8 cellular contexts compared by ENCODE assay signal in the genomic region with DNA sequence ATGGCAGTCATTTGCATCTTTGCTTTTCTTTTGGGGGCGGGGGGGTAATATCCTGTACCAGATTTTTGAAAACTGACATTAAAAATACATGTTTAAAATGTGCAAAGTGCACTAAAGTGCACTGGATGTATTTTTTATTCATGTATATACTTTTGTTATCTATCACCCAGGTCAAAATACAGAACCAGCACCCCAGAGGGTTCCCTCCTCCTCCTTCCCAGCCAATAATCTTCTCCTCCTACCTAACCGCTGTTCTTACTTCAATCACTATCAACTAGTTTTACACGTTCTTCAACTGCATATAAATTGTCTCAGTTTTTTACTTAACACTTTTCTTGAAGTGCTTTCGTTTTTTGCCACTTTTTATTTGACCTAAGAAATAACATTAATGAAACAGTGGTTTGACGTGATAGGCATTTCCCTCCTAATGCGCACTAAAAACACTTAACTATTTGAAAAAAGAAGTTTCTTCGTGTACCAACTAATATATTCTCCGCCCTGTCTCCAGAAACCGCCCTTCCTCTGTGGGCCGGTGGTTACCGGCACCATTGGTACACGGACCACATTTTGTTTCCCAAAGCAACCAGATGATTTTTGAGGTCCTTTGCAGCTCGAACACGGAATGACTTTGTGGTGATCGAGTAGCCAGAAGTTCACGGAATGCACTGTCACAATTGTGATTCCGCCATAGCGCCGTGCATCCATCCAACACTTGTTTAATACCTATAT. TPM values are rescaled to one million over a fixed set of nuclear protein-coding genes. Genes with fewer than 3 reads are reported as not detected.
DNase-seq lines count a peak whose midpoint lies in the region; ATAC-seq and TF ChIP-seq lines count a peak whose summit lies in the region.

No MANE protein-coding gene starts in this region.

- WGBS in esophagus squamous epithelium, 2 donors: 2 to 4% methylated on average over 19 of the region's 19 CpGs
- no CpG with 5 or more reads among the region's 19 CpGs for WGBS in trophoblast cell (ENCODE audit: extremely low coverage, insufficient coverage, insufficient read length)

- no peaks in the 10 kb centered on the region for H3K36me3 ChIP-seq in esophagus squamous epithelium
- no peaks in the 10 kb centered on the region for H3K36me3 ChIP-seq in trophoblast cell (ENCODE audit: control insufficient read depth in 1 of 2, insufficient read depth in 2 of 2, low read length in 2 of 2)

- H3K27ac Mint-ChIP-seq in activated CD4-positive, alpha-beta memory T cell treated with anti-CD3 and anti-CD28 coated beads, Interleukin-2, amount 10 ng/mL, durations not matched to agents 7 days and 5 days: peak overlapping the region; percentile 95

- no peak for ATAC-seq in GM19397 (IDR thresholded peaks at IDR 0.05; ENCODE audit: unreplicated experiment)
- ATAC-seq in HG02610 (IDR thresholded peaks at IDR 0.05; ENCODE audit: unreplicated experiment): no peak

- peak overlapping the region; percentile 19 for H3K9ac ChIP-seq in trophoblast cell (ENCODE audit: low read length)

- CTCF ChIA-PET in activated CD4-positive, alpha-beta memory T cell treated with anti-CD3 and anti-CD28 coated beads, Interleukin-2, amount 10 ng/mL, durations not matched to agents 7 days and 5 days (lab: Charles Lee): interaction anchor here (0.8 to 4.6 kb wide), 9 partner anchors 29 to 109 kb away, joined by 3 to 38 read pairs (median 9); no protein-coding TSS in a partner anchor

- no peak overlapping the region for H2AK5ac ChIP-seq in trophoblast cell (ENCODE audit: low read length)

- no peak overlapping the region for H4K12ac ChIP-seq in trophoblast cell (ENCODE audit: low read depth, low read length)

- H3K4me3 ChIP-seq in HFF-Myc (replicated peaks; ENCODE audit: low read depth, low read length): peak overlapping the region; percentile 57
- H3K4me3 ChIP-seq in esophagus squamous epithelium: peak overlapping the region; percentile 76 to 99 (median 91)
- peak overlapping the region; percentile 56 for H3K4me3 ChIP-seq in trophoblast cell (ENCODE audit: low read depth, low read length)

- peaks cover 7% of the 10 kb centered on the region for H3K79me2 ChIP-seq in trophoblast cell (ENCODE audit: control insufficient read depth, insufficient read depth, low read length, poor library complexity)

- H3K27me3 Mint-ChIP-seq in activated CD4-positive, alpha-beta memory T cell treated with anti-CD3 and anti-CD28 coated beads, Interleukin-2, amount 10 ng/mL, durations not matched to agents 7 days and 5 days: peaks cover 4% of the 10 kb centered on the region

- H3K9me3 ChIP-seq in esophagus squamous epithelium (no peaks in the 10 kb centered on the region), trophoblast cell (ENCODE audit: insufficient read depth, low read depth, low read length) (peaks cover 1% of the 10 kb centered on the region)

- H3K4me3 Mint-ChIP-seq in activated CD4-positive, alpha-beta memory T cell treated with anti-CD3 and anti-CD28 coated beads, Interleukin-2, amount 10 ng/mL, durations not matched to agents 7 days and 5 days: peak overlapping the region; percentile 74

- H3K4me1 Mint-ChIP-seq in activated CD4-positive, alpha-beta memory T cell treated with anti-CD3 and anti-CD28 coated beads, Interleukin-2, amount 10 ng/mL, durations not matched to agents 7 days and 5 days: peaks cover 65% of the 10 kb centered on the region

- H3K27ac ChIP-seq in esophagus squamous epithelium: peak overlapping the region; percentile 94 to 100 (median 96)
- H3K27ac ChIP-seq in trophoblast cell (ENCODE audit: low read depth, low read length): no peak overlapping the region

- intact Hi-C loops in esophagus squamous epithelium (cut with DNase I): no loop called here

- no peak overlapping the region for H4K8ac ChIP-seq in trophoblast cell (ENCODE audit: low read depth, low read length)

- DNase-seq in ACHN (peak; percentile 26), HFF-Myc (ENCODE audit: extremely low read depth, low read depth) (no peak), esophagus squamous epithelium (lab: John Stamatoyannopoulos, UW) (no peak), trophoblast cell (peak in 1 of 2 donors; percentile 24), 8988T (no peak)
- peak; percentile 81 for DNase-seq in activated CD4-positive, alpha-beta memory T cell treated with anti-CD3 and anti-CD28 coated beads, Interleukin-2, amount 10 ng/mL, durations not matched to agents 7 days and 5 days

- no peak for TF ChIP-seq CTCF in HFF-Myc (IDR thresholded peaks at IDR 0.05; ENCODE audit: low read depth, low read length, missing control alignments)
- peak in 1 of 6 experiments; percentile 2 for TF ChIP-seq CTCF in esophagus squamous epithelium (IDR thresholded peaks at IDR 0.05)

- no peak overlapping the region for H2BK12ac ChIP-seq in trophoblast cell (ENCODE audit: low read length)

- H2AFZ ChIP-seq in trophoblast cell (ENCODE audit: insufficient read depth, low read length, poor library complexity): no peak overlapping the region

- no peak overlapping the region for H3K23ac ChIP-seq in trophoblast cell (ENCODE audit: low read length)

- H3K4me1 ChIP-seq in esophagus squamous epithelium (peaks cover 0 to 42% (median 18%) of the 10 kb centered on the region in 3 donors), trophoblast cell (ENCODE audit: control insufficient read depth in 1 of 2, insufficient read depth in 2 of 2, low read length in 2 of 2) (peaks cover 2% of the 10 kb centered on the region in 2 experiments)

- H3K4ac ChIP-seq in trophoblast cell (ENCODE audit: low read depth, low read length): no peak overlapping the region

- H3K27me3 ChIP-seq in esophagus squamous epithelium: no peaks in the 10 kb centered on the region
- H3K27me3 ChIP-seq in trophoblast cell (ENCODE audit: insufficient read depth, low read length): no peaks in the 10 kb centered on the region

- H4K91ac ChIP-seq in trophoblast cell (ENCODE audit: low read depth, low read length): no peak overlapping the region

- in situ Hi-C loops in ACHN (cut with HindIII; ENCODE audit: low pct_ligation_motif_present, low pct_unique_long_range_greater_than_20kb, low sequenced_read_pairs): no loop called here

- no peak overlapping the region for H2BK120ac ChIP-seq in trophoblast cell (ENCODE audit: insufficient read depth, low read length, poor library complexity)

- H3K36me3 Mint-ChIP-seq in activated CD4-positive, alpha-beta memory T cell treated with anti-CD3 and anti-CD28 coated beads, Interleukin-2, amount 10 ng/mL, durations not matched to agents 7 days and 5 days (ENCODE audit: low read depth): peaks cover 30% of the 10 kb centered on the region

- TF ChIP-seq POLR2A in esophagus squamous epithelium (IDR thresholded peaks at IDR 0.05): no peak

- POLR2A ChIA-PET in activated CD4-positive, alpha-beta memory T cell treated with anti-CD3 and anti-CD28 coated beads, Interleukin-2, amount 10 ng/mL, durations not matched to agents 7 days and 5 days (lab: Charles Lee): interaction anchor here (0.7 to 9.5 kb wide), 23 partner anchors 11 to 399 kb away, joined by 3 to 106 read pairs (median 5); no protein-coding TSS in a partner anchor

- no peak overlapping the region for H3K14ac ChIP-seq in trophoblast cell (ENCODE audit: low read length)

- no peak overlapping the region for H3K18ac ChIP-seq in trophoblast cell (ENCODE audit: low read length)

- peak overlapping the region; percentile 98 for H3K4me2 ChIP-seq in trophoblast cell (ENCODE audit: low read length)

- H3K79me1 ChIP-seq in trophoblast cell (ENCODE audit: low read length): peaks cover 8% of the 10 kb centered on the region

- H2BK5ac ChIP-seq in trophoblast cell (ENCODE audit: low read depth, low read length, poor library complexity): no peak overlapping the region

- no peaks in the 10 kb centered on the region for H3K9me3 Mint-ChIP-seq in activated CD4-positive, alpha-beta memory T cell treated with anti-CD3 and anti-CD28 coated beads, Interleukin-2, amount 10 ng/mL, durations not matched to agents 7 days and 5 days

RNA-seq across cellular contexts. Expression of a gene that starts 0.8 kb away (rescaled TPM):
- 100 to 1,000 TPM; 153 to 170 TPM for total RNA-seq in activated CD4-positive, alpha-beta memory T cell treated with anti-CD3 and anti-CD28 coated beads, Interleukin-2, amount 10 ng/mL, durations not matched to agents 7 days and 5 days
- 100 to 1,000 TPM in 1 of 4 donors, 10 to 100 TPM in 3; 57.3 to 178 (median 81.5) TPM for total RNA-seq in esophagus squamous epithelium
- polyA plus RNA-seq in trophoblast cell (2013): 24.8 and 27.3 TPM in 2 replicates

Comparison
In these comparisons a context has a peak if more than half of its experiments do, and no peak if none do; other contexts are left out.
1. DNase-seq: peak in ACHN (single experiment) and activated CD4-positive, alpha-beta memory T cell treated with anti-CD3 and anti-CD28 coated beads, Interleukin-2, amount 10 ng/mL, durations not matched to agents 7 days and 5 days (single experiment); none in HFF-Myc (single experiment), esophagus squamous epithelium (single experiment) and 8988T (single experiment).
2. Peak in every context shown above with its lines, with median percentiles within 50 percentile points of each other: H3K4me3 ChIP-seq.